ENCODE assay signal across 8 cellular contexts in genomic region chr4:56544573-56545131, GRCh38. TPM values are rescaled to one million over a fixed set of nuclear protein-coding genes. Genes with fewer than 3 reads are reported as not detected.
DNase-seq lines count a peak whose midpoint lies in the region; FAIRE-seq and TF ChIP-seq lines count a peak whose summit lies in the region.

No MANE protein-coding gene starts in this region.

- POLR2A ChIA-PET in SK-N-SH (lab: Yijun Ruan, JAX) = interaction anchor here (0.5 to 1.3 kb wide), 4 partner anchors 8 to 267 kb away, joined by 3 to 8 read pairs (median 6); partner anchors contain the start of gene PAICS

- H3K4me1 ChIP-seq in SK-N-SH (ENCODE audit: control insufficient read depth in 1 of 2, insufficient read depth in 2 of 2, low read depth in 1 of 2, low read length in 1 of 2) (no peaks in the 10 kb centered on the region), osteoblast (ENCODE audit: insufficient read depth, low read length) (no peaks in the 10 kb centered on the region), testis (no peaks in the 10 kb centered on the region)

- intact Hi-C loops in testis (cut with DNase I; ENCODE audit: low total_unique reads) = no loop called here

- H4K20me1 ChIP-seq in SK-N-SH (ENCODE audit: insufficient read depth) (no peaks in the 10 kb centered on the region), osteoblast (ENCODE audit: insufficient read depth, low read length) (no peaks in the 10 kb centered on the region)

- H3K9ac ChIP-seq in SK-N-SH = no peak overlapping the region

- TF ChIP-seq CTCF in SK-N-SH (IDR thresholded peaks at IDR 0.05) = peak; percentile 97
- peak; percentile 93 for TF ChIP-seq CTCF in osteoblast (IDR thresholded peaks at IDR 0.05; ENCODE audit: extremely low read depth, low read depth, low read length)
- peak; percentile 96 to 99 (median 97) for TF ChIP-seq CTCF in testis (IDR thresholded peaks at IDR 0.05)

- peaks cover 26% of the 10 kb centered on the region for H3K4me1 Mint-ChIP-seq in activated naive CD4-positive, alpha-beta T cell treated with anti-CD3 and anti-CD28 coated beads, Interleukin-2, amount 50 U/mL, for 24 hours

- H3K27ac Mint-ChIP-seq in activated naive CD4-positive, alpha-beta T cell treated with anti-CD3 and anti-CD28 coated beads, Interleukin-2, amount 50 U/mL, for 24 hours = no peak overlapping the region

- H2AFZ ChIP-seq in SK-N-SH (ENCODE audit: low read depth) = 0 out of 2 replicates have a peak overlapping the region, but pooled peaks have one; percentile 15
- peak overlapping the region; percentile 93 for H2AFZ ChIP-seq in osteoblast (ENCODE audit: low read length)

- H3K4me3 ChIP-seq in SK-N-SH (ENCODE audit: low read depth in 2 of 2, low read length in 1 of 2) = peak overlapping the region; percentile 44 to 52
- peak overlapping the region; percentile 66 for H3K4me3 ChIP-seq in osteoblast (ENCODE audit: insufficient read depth, low read length)
- H3K4me3 ChIP-seq in testis = peak overlapping the region; percentile 37 to 43

- H3K36me3 ChIP-seq in SK-N-SH (replicated peaks in 1 of 2; ENCODE audit: control insufficient read depth in 1 of 2, insufficient read depth in 2 of 2, low read length in 1 of 2) = no peaks in the 10 kb centered on the region
- H3K36me3 ChIP-seq in osteoblast (ENCODE audit: insufficient read depth, low read length) = no peaks in the 10 kb centered on the region
- H3K36me3 ChIP-seq in testis (ENCODE audit: low read depth, missing control alignments) = no peaks in the 10 kb centered on the region

- FAIRE-seq in H54 (lab: Jason Lieb, UNC) = no peak

- no peaks in the 10 kb centered on the region for H3F3A ChIP-seq in SK-N-SH (replicated peaks; ENCODE audit: insufficient read depth)

- TF ChIP-seq POLR2A in H54 (IDR thresholded peaks at IDR 0.05; ENCODE audit: low read depth, low read length) = no peak
- no peak for TF ChIP-seq POLR2A in testis (IDR thresholded peaks at IDR 0.05)

- H3K27me3 ChIP-seq in SK-N-SH (ENCODE audit: insufficient read depth) (no peaks in the 10 kb centered on the region; the same call in 1 of the 2 replicates), osteoblast (ENCODE audit: insufficient read depth, low read length) (peaks cover 14% of the 10 kb centered on the region), testis (no peaks in the 10 kb centered on the region)

- no peaks in the 10 kb centered on the region for H3K36me3 Mint-ChIP-seq in activated naive CD4-positive, alpha-beta T cell treated with anti-CD3 and anti-CD28 coated beads, Interleukin-2, amount 50 U/mL, for 24 hours

- CTCF ChIA-PET in SK-N-SH (lab: Yijun Ruan, JAX) = interaction anchor here (0.6 to 2.6 kb wide), 45 partner anchors 8 to 587 kb away, joined by 3 to 37 read pairs (median 4); partner anchors contain the start of genes AASDH, PAICS and SRP72

- no peaks in the 10 kb centered on the region for H3K9me2 ChIP-seq in SK-N-SH

- TF ChIP-seq EP300 in SK-N-SH (IDR thresholded peaks at IDR 0.05; ENCODE audit: borderline replicate concordance in 1 of 2, low read depth in 1 of 2, low read length in 1 of 2) = no peak

- H3K4me3 Mint-ChIP-seq in activated naive CD4-positive, alpha-beta T cell treated with anti-CD3 and anti-CD28 coated beads, Interleukin-2, amount 50 U/mL, for 24 hours = peak overlapping the region; percentile 72

- no peaks in the 10 kb centered on the region for H3K79me2 ChIP-seq in SK-N-SH (ENCODE audit: insufficient read depth)
- H3K79me2 ChIP-seq in osteoblast (ENCODE audit: insufficient read depth, low read length) = no peaks in the 10 kb centered on the region

- H3K9me3 Mint-ChIP-seq in activated naive CD4-positive, alpha-beta T cell treated with anti-CD3 and anti-CD28 coated beads, Interleukin-2, amount 50 U/mL, for 24 hours = no peaks in the 10 kb centered on the region

- peak overlapping the region in 1 of 2 experiments; percentile 76; a peak in 2 of 4 replicates for H3K27ac ChIP-seq in SK-N-SH (ENCODE audit: low read depth in 2 of 2, low read length in 1 of 2)
- no peak overlapping the region for H3K27ac ChIP-seq in osteoblast (ENCODE audit: low read depth, low read length)
- H3K27ac ChIP-seq in testis = no peak overlapping the region

- H3K9me3 ChIP-seq in SK-N-SH (no peaks in the 10 kb centered on the region), osteoblast (ENCODE audit: low read depth, low read length) (no peaks in the 10 kb centered on the region), testis (no peaks in the 10 kb centered on the region)

- H3K4me2 ChIP-seq in SK-N-SH (peak overlapping the region; percentile 56), osteoblast (ENCODE audit: insufficient read depth, low read length) (peak overlapping the region; percentile 88)

- TF ChIP-seq RAD21 in SK-N-SH (IDR thresholded peaks at IDR 0.05; ENCODE audit: low read length) = peak; percentile 80

- DNase-seq in EL = peak; percentile 83
- DNase-seq in H54 (ENCODE audit: insufficient read length, low spot score) = peak; percentile 66
- peak; percentile 80 for DNase-seq in LoVo (ENCODE audit: low spot score)
- peak; percentile 93 for DNase-seq in SK-N-SH
- peak; percentile 90 for DNase-seq in glomerular visceral epithelial cell (ENCODE audit: extremely low spot score)
- DNase-seq in osteoblast (ENCODE audit: insufficient read length, low spot score, missing footprints) = peak; percentile 92
- peak; percentile 90 for DNase-seq in testis

- peaks cover 2% of the 10 kb centered on the region for H3K27me3 Mint-ChIP-seq in activated naive CD4-positive, alpha-beta T cell treated with anti-CD3 and anti-CD28 coated beads, Interleukin-2, amount 50 U/mL, for 24 hours

- 5% methylated on average over 25 of the region's 33 CpGs for whole genome bisulfite sequencing in SK-N-SH (ENCODE audit: low lambda C conversion rate)
- WGBS in testis, 2 donors = 0 to 1% methylated on average over 27 to 33 of the region's 33 CpGs

TF ChIP-seq in SK-N-SH, 30 proteins besides CTCF, POLR2A, EP300 and RAD21:
- TF ChIP-seq RFX5 (IDR thresholded peaks at IDR 0.05; ENCODE audit: low read length) (no peak), MXI1 (IDR thresholded peaks at IDR 0.05; ENCODE audit: low read depth, low read length) (peak; percentile 84), TAF1 (IDR thresholded peaks at IDR 0.05; ENCODE audit: borderline replicate concordance, low read depth, low read length) (no peak), CHD2 (IDR thresholded peaks at IDR 0.05; ENCODE audit: low read length, partially characterized antibody) (peak; percentile 82), MAX (IDR thresholded peaks at IDR 0.05; ENCODE audit: low read depth) (peak; percentile 93), SMC3 (IDR thresholded peaks at IDR 0.05; ENCODE audit: low read depth, low read length) (peak; percentile 75), JUND (IDR thresholded peaks at IDR 0.05) (no peak), TCF12 (IDR thresholded peaks at IDR 0.05) (peak; percentile 40; the same call in 1 of the 2 replicates), RCOR1 (IDR thresholded peaks at IDR 0.05; ENCODE audit: low read length) (peak; percentile 80), TEAD4 (IDR thresholded peaks at IDR 0.05; ENCODE audit: borderline replicate concordance, insufficient read depth) (no peak), NFIC (IDR thresholded peaks at IDR 0.05; ENCODE audit: borderline replicate concordance) (peak; percentile 10; the same call in 1 of the 2 replicates), YY1 (IDR thresholded peaks at IDR 0.05; ENCODE audit: low read depth) (0 out of 2 replicates have a peak, but pooled peaks have one; percentile 17), GATA2 (CRISPR knock-in tag; IDR thresholded peaks at IDR 0.05) (no peak)

RNA-seq across cellular contexts. Expression of gene ARL9, which starts 39.1 kb away (rescaled TPM):
- polyA plus RNA-seq in SK-N-SH (2012; rRNA removed) = not detected in 2 replicates
- polyA plus RNA-seq in SK-N-SH (2012; cell fraction: cytosol; rRNA removed) = not detected in 2 replicates
- polyA plus RNA-seq in SK-N-SH (2012; cell fraction: nucleus; rRNA removed) = not detected in 2 replicates
- total RNA-seq in osteoblast = 0.59 and 1.1 TPM in 2 replicates
- total RNA-seq in testis = 1 to 10 TPM; 1.3 to 4.7 TPM
- polyA plus RNA-seq in testis (ENCODE audit: insufficient read depth, low read depth, low replicate concordance) = 5.9 TPM
